Comparison of ENCODE assay signal across 8 cellular contexts in the genomic region with DNA sequence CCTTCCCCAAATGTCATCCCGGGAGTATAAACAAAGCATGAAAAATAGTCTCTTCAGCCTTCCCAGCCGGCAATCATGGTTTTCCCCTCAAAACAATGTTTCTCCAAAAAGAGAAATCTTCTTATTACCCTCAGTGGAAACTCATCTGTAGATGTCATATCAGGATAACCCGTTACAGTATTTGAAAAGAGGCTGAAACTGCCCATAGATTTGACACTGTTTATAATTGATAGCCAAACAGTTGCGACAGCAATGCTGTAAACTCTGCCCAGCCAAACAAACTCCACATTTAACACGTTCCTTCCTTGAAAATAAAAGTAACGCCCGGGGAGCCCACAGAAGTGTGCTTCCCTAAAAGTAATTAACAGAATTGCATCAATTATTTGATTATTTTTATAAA.
A peak's percentile ranks its signal among the peaks of the same experiment; 100 is the strongest.
DNase-seq lines count a peak whose midpoint lies in the region; ATAC-seq and TF ChIP-seq lines count a peak whose summit lies in the region.

No MANE protein-coding gene starts in this region.

- H3K27ac ChIP-seq in right lobe of liver (peak overlapping the region; percentile 84 to 90 (median 89)), thoracic aorta (peak overlapping the region; percentile 62 to 74)

- no peaks in the 10 kb centered on the region for H3K9me3 ChIP-seq in MG63
- H3K9me3 ChIP-seq in right lobe of liver = no peaks in the 10 kb centered on the region
- H3K9me3 ChIP-seq in thoracic aorta = no peaks in the 10 kb centered on the region

- H3K27me3 ChIP-seq in MG63 = no peaks in the 10 kb centered on the region
- no peaks in the 10 kb centered on the region for H3K27me3 ChIP-seq in right lobe of liver
- no peaks in the 10 kb centered on the region for H3K27me3 ChIP-seq in thoracic aorta (replicated peaks; ENCODE audit: insufficient read depth)

- DNase-seq in EH (ENCODE audit: low read depth) (peak; percentile 44), MG63 (no peak), cerebellum (ENCODE audit: low spot score) (peak; percentile 27), right lobe of liver (peak in 1 of 3 donors; percentile 59), thoracic aorta (ENCODE audit: low spot score) (no peak), DMS153 treated with DMSO at 0.1 percent for 48 hours (lab: John Stamatoyannopoulos, UW; ENCODE audit: unreplicated experiment) (no peak), NCI-H524 treated with DMSO at 0.1 percent for 48 hours (lab: John Stamatoyannopoulos, UW) (no peak), SIG-M5 treated with dmso at 0.1 percent for 504 hours (lab: John Stamatoyannopoulos, UW; ENCODE audit: unreplicated experiment) (no peak)

- intact Hi-C loops in right lobe of liver (cut with DNase I) = no loop called here

- H3K4me3 ChIP-seq in MG63 = peak overlapping the region; percentile 55
- peak overlapping the region; percentile 56 to 70 (median 64) for H3K4me3 ChIP-seq in right lobe of liver
- H3K4me3 ChIP-seq in thoracic aorta = peak overlapping the region; percentile 84

- H3K36me3 ChIP-seq in MG63 = no peaks in the 10 kb centered on the region
- no peaks in the 10 kb centered on the region for H3K36me3 ChIP-seq in right lobe of liver
- no peaks in the 10 kb centered on the region for H3K36me3 ChIP-seq in thoracic aorta

- 0% methylated on average over 7 of the region's 7 CpGs for WGBS in right lobe of liver (ENCODE audit: insufficient coverage, low coverage, low lambda C conversion rate, missing lambda C conversion rate)

- ATAC-seq in right lobe of liver (peak; percentile 64 to 70 (median 68)), thoracic aorta (ENCODE audit: insufficient number of reproducible peaks, low FRiP score, low read depth) (peak; percentile 63)

- TF ChIP-seq CTCF in right lobe of liver (IDR thresholded peaks at IDR 0.05) (no peak), thoracic aorta (IDR thresholded peaks at IDR 0.05) (no peak)

- H3K4me1 ChIP-seq in right lobe of liver (peaks cover 0 to 20% (median 5%) of the 10 kb centered on the region in 4 donors), thoracic aorta (ENCODE audit: control insufficient read depth in 1 of 2, low read depth in 2 of 2) (peaks cover 14 to 47% of the 10 kb centered on the region in 2 donors)

- TF ChIP-seq POLR2A in right lobe of liver (IDR thresholded peaks at IDR 0.05) = no peak

Comparison
In these comparisons a context has a peak if more than half of its experiments do, and no peak if none do; other contexts are left out.
1. DNase-seq: peak in EH (single experiment) and cerebellum (single experiment); none in MG63 (single experiment), thoracic aorta (single experiment), DMS153 treated with DMSO at 0.1 percent for 48 hours (single experiment), NCI-H524 treated with DMSO at 0.1 percent for 48 hours (single experiment) and SIG-M5 treated with dmso at 0.1 percent for 504 hours (single experiment).
2. Peak in every context shown above with its lines, with median percentiles within 50 percentile points of each other: H3K4me3 ChIP-seq.